In the genomic region with DNA sequence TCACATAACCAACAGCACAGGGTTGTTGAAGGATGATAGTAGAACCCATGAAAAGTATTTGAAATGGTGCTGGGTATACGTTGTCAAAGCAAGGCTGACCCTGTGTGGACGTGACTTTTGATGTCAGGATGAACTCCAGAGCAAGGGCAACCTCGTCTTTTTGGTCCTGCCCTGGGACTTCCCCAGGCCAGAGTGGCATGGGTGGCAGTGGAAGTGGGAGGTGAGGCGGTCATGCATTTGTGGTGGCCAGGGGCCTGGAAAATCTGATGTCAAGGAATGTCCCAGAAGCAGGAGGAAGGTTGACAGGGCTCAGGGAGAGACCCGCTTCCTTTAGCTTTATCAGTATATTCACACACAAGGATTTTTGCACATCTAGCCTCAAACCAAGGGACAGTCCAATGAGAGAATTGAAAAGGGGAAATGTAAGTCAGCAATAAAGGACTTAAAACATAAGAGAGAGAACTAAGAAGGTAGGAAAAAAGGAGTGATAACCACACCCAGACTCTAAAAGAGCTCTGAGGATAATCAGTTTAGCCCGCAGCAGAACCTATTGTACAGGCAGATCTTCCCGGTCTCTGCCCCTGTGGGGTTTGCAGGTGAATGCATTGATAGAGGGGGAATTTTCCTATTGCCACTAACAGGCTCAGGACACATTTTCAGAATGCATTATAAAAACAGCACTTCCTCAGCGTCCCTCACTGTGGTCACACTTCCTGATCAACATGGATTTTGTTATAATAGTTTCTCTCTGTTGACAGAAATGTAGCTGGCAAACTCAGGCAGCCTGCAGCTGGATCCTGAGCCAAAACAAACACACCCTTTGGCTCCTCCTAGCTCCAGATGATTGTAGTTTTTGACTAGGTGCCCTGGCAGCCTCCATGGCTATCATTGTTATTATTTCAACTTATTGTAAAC, we compare ENCODE assay signal across 9 cellular contexts.
DNase-seq lines count a peak whose midpoint lies in the region; ATAC-seq and TF ChIP-seq lines count a peak whose summit lies in the region.
"Had no signal": no experiment of that assay in that cellular context is flagged by ENCODE, and none has a peak within 500 bp of the region (broad histone marks: within the 10 kb centered on the region; RNA-seq: fewer than 3 reads in every experiment).

No MANE protein-coding gene starts in this region.

- DNase-seq in ELF-1 (ENCODE audit: low read depth, low spot score) (peak; percentile 14), NCI-H748 treated with DMSO at 0.1 percent for 48 hours (lab: John Stamatoyannopoulos, UW) (peak; percentile 95), esophagus muscularis mucosa (ENCODE audit: extremely low spot score) (no peak), pulmonary artery endothelial cell (ENCODE audit: low read depth, low spot score) (peak; percentile 71), NK-92 (lab: John Stamatoyannopoulos, UW; ENCODE audit: unreplicated experiment) (no peak)
- no peak for DNase-seq in naive thymus-derived CD8-positive, alpha-beta T cell
- DNase-seq: HCEC 1CT had no signal

- no peak overlapping the region for H3K4me3 Mint-ChIP-seq in naive thymus-derived CD8-positive, alpha-beta T cell

- POLR2A ChIA-PET in naive thymus-derived CD8-positive, alpha-beta T cell (lab: Charles Lee) = no interaction called here

- TF ChIP-seq EP300 in esophagus muscularis mucosa (IDR thresholded peaks at IDR 0.05) = no peak

- no peaks in the 10 kb centered on the region for H3K36me3 Mint-ChIP-seq in naive thymus-derived CD8-positive, alpha-beta T cell

- H3K4me1 Mint-ChIP-seq in naive thymus-derived CD8-positive, alpha-beta T cell = no peaks in the 10 kb centered on the region

- no peak overlapping the region for H3K27ac Mint-ChIP-seq in naive thymus-derived CD8-positive, alpha-beta T cell

- H3K9me3 Mint-ChIP-seq in naive thymus-derived CD8-positive, alpha-beta T cell = peaks cover 0 to 5% (median 0%) of the 10 kb centered on the region in 9 donors

- H3K4me1 ChIP-seq in esophagus muscularis mucosa = peaks cover 15 to 25% (median 20%) of the 10 kb centered on the region in 4 donors

- no peak for TF ChIP-seq POLR2A in esophagus muscularis mucosa (IDR thresholded peaks at IDR 0.05; ENCODE audit: low read depth)

- no peaks in the 10 kb centered on the region for H3K27me3 ChIP-seq in esophagus muscularis mucosa

- H3K27me3 Mint-ChIP-seq in naive thymus-derived CD8-positive, alpha-beta T cell = peaks cover 0 to 3% (median 0%) of the 10 kb centered on the region in 5 donors

- WGBS in esophagus muscularis mucosa = 62% methylated on average over 8 of the region's 8 CpGs

- peak overlapping the region in 3 of 4 donors; percentile 15 to 32 (median 21) for H3K27ac ChIP-seq in esophagus muscularis mucosa (replicated peaks in 1 of 4)

- no peaks in the 10 kb centered on the region for H3K9me3 ChIP-seq in esophagus muscularis mucosa

- no peaks in the 10 kb centered on the region for H3K36me3 ChIP-seq in esophagus muscularis mucosa

- intact Hi-C loops in esophagus muscularis mucosa (cut with DNase I) = no loop called here

- TF ChIP-seq CTCF in esophagus muscularis mucosa (IDR thresholded peaks at IDR 0.05) = peak; percentile 7 to 25 (median 21)

- H3K4me3 ChIP-seq in esophagus muscularis mucosa = peak overlapping the region in 1 of 4 donors; percentile 18

- ATAC-seq in GM21723 (IDR thresholded peaks at IDR 0.05; ENCODE audit: unreplicated experiment) = no peak
- no peak for ATAC-seq in HG02642 (IDR thresholded peaks at IDR 0.05; ENCODE audit: poor library complexity, unreplicated experiment)
- ATAC-seq in naive thymus-derived CD8-positive, alpha-beta T cell = no peak

Comparison
In these comparisons a context has a peak if more than half of its experiments do, and no peak if none do; other contexts are left out.
1. DNase-seq: peak in ELF-1 (single experiment), NCI-H748 treated with DMSO at 0.1 percent for 48 hours (single experiment) and pulmonary artery endothelial cell (single experiment); none in esophagus muscularis mucosa (single experiment), NK-92 (single experiment) and naive thymus-derived CD8-positive, alpha-beta T cell (0 of 10).